ENCODE assay signal across 9 cellular contexts in genomic region chrX:13078739-13079444, GRCh38. TPM values are rescaled to one million over a fixed set of nuclear protein-coding genes. Genes with fewer than 3 reads are reported as not detected.
DNase-seq lines count a peak whose midpoint lies in the region; ATAC-seq, FAIRE-seq and TF ChIP-seq lines count a peak whose summit lies in the region.
"Had no signal": no experiment of that assay in that cellular context is flagged by ENCODE, and none has a peak within 500 bp of the region (broad histone marks: within the 10 kb centered on the region; RNA-seq: fewer than 3 reads in every experiment).

No MANE protein-coding gene starts in this region.

- H2AFZ ChIP-seq in keratinocyte (ENCODE audit: control insufficient read depth, low read length) = peak overlapping the region; percentile 37

- peaks cover 28% of the 10 kb centered on the region for H3K4me1 Mint-ChIP-seq in activated T-helper 17 cell treated with anti-CD3 and anti-CD28 coated beads, Interleukin-2, amount 50 U/mL, for 72 hours

- no peak for FAIRE-seq in keratinocyte (lab: Jason Lieb, UNC)

- no peaks in the 10 kb centered on the region for H3K79me2 ChIP-seq in keratinocyte (ENCODE audit: control insufficient read depth, insufficient read depth, low read length)

- no peak for ATAC-seq in activated T-helper 17 cell treated with anti-CD3 and anti-CD28 coated beads, Interleukin-2, amount 50 U/mL, for 72 hours (replicated peaks)
- no peak for ATAC-seq in GM18511 (IDR thresholded peaks at IDR 0.05; ENCODE audit: unreplicated experiment)

- H3K36me3 ChIP-seq in keratinocyte (ENCODE audit: control insufficient read depth in 2 of 2, extremely low read depth in 1 of 2, insufficient read depth in 2 of 2, low read length in 2 of 2) (no peaks in the 10 kb centered on the region), stomach smooth muscle (ENCODE audit: control insufficient read depth in 2 of 2, insufficient read depth in 2 of 2, low read length in 2 of 2) (no peaks in the 10 kb centered on the region)

- H3K4me1 ChIP-seq in keratinocyte (ENCODE audit: control insufficient read depth, extremely low read depth, insufficient read depth, low read length) (no peaks in the 10 kb centered on the region), stomach smooth muscle (ENCODE audit: control insufficient read depth, insufficient read depth, low read length) (peaks cover 15% of the 10 kb centered on the region)

- no peaks in the 10 kb centered on the region for H3K9me3 Mint-ChIP-seq in activated T-helper 17 cell treated with anti-CD3 and anti-CD28 coated beads, Interleukin-2, amount 50 U/mL, for 72 hours

- H3K9ac ChIP-seq in keratinocyte (ENCODE audit: control insufficient read depth, extremely low read depth, insufficient read depth, low read length) = no peak overlapping the region
- H3K9ac ChIP-seq in stomach smooth muscle (ENCODE audit: low read length in 2 of 2) = peak overlapping the region; percentile 48

- no peak for TF ChIP-seq CTCF in keratinocyte (optimal IDR thresholded peaks at IDR 0.05 in 1 of 3, IDR thresholded peaks at IDR 0.05 in 1 of 3, conservative IDR thresholded peaks at IDR 0.05 in 1 of 3; ENCODE audit: extremely low read depth in 1 of 3, insufficient read depth in 2 of 3, low read length in 3 of 3)

- peak overlapping the region in 1 of 3 experiments; percentile 9 for H3K4me3 ChIP-seq in keratinocyte (ENCODE audit: control insufficient read depth in 2 of 3, extremely low read depth in 1 of 3, insufficient read depth in 2 of 3, low read depth in 1 of 3, low read length in 3 of 3)
- H3K4me3 ChIP-seq in stomach smooth muscle (ENCODE audit: low read length in 2 of 2) = peak overlapping the region; percentile 25 to 31

- H3K9me3 ChIP-seq in keratinocyte (ENCODE audit: control insufficient read depth, low read depth, low read length) = no peaks in the 10 kb centered on the region
- no peaks in the 10 kb centered on the region for H3K9me3 ChIP-seq in stomach smooth muscle (ENCODE audit: control insufficient read depth in 2 of 2, low read length in 2 of 2)

- H3K27me3 Mint-ChIP-seq in activated T-helper 17 cell treated with anti-CD3 and anti-CD28 coated beads, Interleukin-2, amount 50 U/mL, for 72 hours = no peaks in the 10 kb centered on the region

- no peak overlapping the region for H3K4me2 ChIP-seq in keratinocyte (ENCODE audit: control insufficient read depth, extremely low read depth, insufficient read depth, low read depth, low read length)

- H3K9me1 ChIP-seq in keratinocyte (ENCODE audit: control insufficient read depth, extremely low read depth, insufficient read depth, low read length) = no peaks in the 10 kb centered on the region

- no peak overlapping the region for H3K27ac ChIP-seq in keratinocyte (ENCODE audit: control insufficient read depth, insufficient read depth, low read length)
- H3K27ac ChIP-seq in stomach smooth muscle (ENCODE audit: low read length) = peak overlapping the region; percentile 78

- dilution Hi-C loops in keratinocyte (cut with MboI; ENCODE audit: extremely low pct_ligation_motif_present, low sequenced_read_pairs) = no loop called here

- H3K27me3 ChIP-seq in keratinocyte (ENCODE audit: control insufficient read depth, extremely low read depth, insufficient read depth, low read length) = no peaks in the 10 kb centered on the region
- peaks cover 0 to 2% of the 10 kb centered on the region in 2 donors for H3K27me3 ChIP-seq in stomach smooth muscle (ENCODE audit: control insufficient read depth in 1 of 2, insufficient read depth in 2 of 2, low read length in 2 of 2)

- peak; percentile 24 for DNase-seq in stimulated activated CD4-positive, alpha-beta T cell treated with anti-CD3 and anti-CD28 coated beads, Interleukin-15, amount 100 ng/mL, for 24 hours
- DNase-seq in stimulated activated CD4-positive, alpha-beta T cell treated with anti-CD3 and anti-CD28 coated beads, Interleukin-2, amount 100 ng/mL, for 24 hours = no peak
- DNase-seq in keratinocyte (ENCODE audit: low read depth, low spot score) (no peak), NCI-H1930 (lab: John Stamatoyannopoulos, UW) (no peak), OCI-M1 (lab: John Stamatoyannopoulos, UW) (no peak)

- peak overlapping the region; percentile 90 for H3K27ac Mint-ChIP-seq in activated T-helper 17 cell treated with anti-CD3 and anti-CD28 coated beads, Interleukin-2, amount 50 U/mL, for 72 hours

- no peaks in the 10 kb centered on the region for H4K20me1 ChIP-seq in keratinocyte (ENCODE audit: control insufficient read depth, extremely low read depth, insufficient read depth, low read length)

- H3K4me3 Mint-ChIP-seq in activated T-helper 17 cell treated with anti-CD3 and anti-CD28 coated beads, Interleukin-2, amount 50 U/mL, for 72 hours = peak overlapping the region; percentile 88

- H3K36me3 Mint-ChIP-seq in activated T-helper 17 cell treated with anti-CD3 and anti-CD28 coated beads, Interleukin-2, amount 50 U/mL, for 72 hours (ENCODE audit: low read depth) = peaks cover 5% of the 10 kb centered on the region

RNA-seq across cellular contexts. Expression of gene FAM9C, which starts 34.5 kb away (rescaled TPM):
- under 1 TPM in 1 of 2 donors, not detected in 1; 0.21 TPM for total RNA-seq in activated T-helper 17 cell treated with anti-CD3 and anti-CD28 coated beads, Interleukin-2, amount 50 U/mL, for 72 hours
- not detected in 3 replicates for polyA plus RNA-seq in keratinocyte
- 0.44 TPM for polyA plus RNA-seq in keratinocyte (2011; ENCODE audit: low read depth)
- polyA plus RNA-seq in keratinocyte (2011; cell fraction: cytosol; rRNA removed) = not detected in 2 replicates
- polyA plus RNA-seq in keratinocyte (2011; cell fraction: nucleus; rRNA removed) = not detected in 2 replicates
- polyA plus RNA-seq in keratinocyte (2012; ENCODE audit: low replicate concordance) = not detected in 2 replicates
- not detected in 3 replicates for polyA minus RNA-seq in keratinocyte
- polyA minus RNA-seq in keratinocyte (2011; cell fraction: cytosol; rRNA and poly(A)+ RNA removed) = not detected
- polyA minus RNA-seq in keratinocyte (2011; cell fraction: nucleus; rRNA and poly(A)+ RNA removed) = not detected in 2 replicates
- total RNA-seq: bronchial epithelial cell had no signal
